12 cellular contexts compared by ENCODE assay signal in the genomic region with DNA sequence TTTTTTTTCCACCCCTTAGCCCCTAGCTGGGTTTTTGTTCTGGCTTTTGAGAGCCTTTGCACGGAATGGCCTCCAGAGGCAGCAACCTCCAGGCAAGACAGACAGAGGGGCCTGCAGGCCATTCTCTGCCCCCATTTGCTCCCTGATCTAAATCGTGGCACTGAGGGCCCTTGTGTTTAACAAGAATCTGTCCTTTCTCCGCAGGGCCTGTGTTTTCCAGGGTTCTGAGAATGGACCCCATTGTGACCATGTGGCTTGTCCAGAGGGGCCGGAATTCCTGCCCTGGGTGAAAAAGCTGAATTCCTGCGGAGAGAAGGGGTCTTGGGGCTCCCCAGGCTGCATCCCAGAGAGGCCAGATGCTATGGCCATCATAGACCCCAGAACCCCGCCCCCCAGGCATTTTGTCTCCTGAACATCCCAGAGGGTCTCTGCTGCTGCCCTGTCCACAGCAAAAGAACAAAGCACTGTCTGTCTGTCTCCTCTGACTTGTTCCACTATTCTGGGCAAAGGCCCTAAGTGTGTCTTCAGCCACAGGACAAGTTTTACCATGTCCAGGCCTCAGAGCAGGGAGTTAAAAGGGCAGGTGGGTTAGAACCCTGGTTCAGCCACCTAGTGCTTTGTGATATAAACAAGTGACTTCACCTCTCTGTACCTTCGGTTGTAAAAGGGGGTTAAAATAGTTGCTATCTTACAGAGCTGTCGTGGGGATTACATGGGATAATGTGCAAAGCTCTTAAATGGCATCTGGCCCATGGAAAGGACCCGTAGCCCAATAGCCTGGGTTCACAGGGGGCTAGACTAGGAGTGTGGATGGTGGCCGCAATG.
DNase-seq lines count a peak whose midpoint lies in the region; ATAC-seq and TF ChIP-seq lines count a peak whose summit lies in the region.
"Had no signal": no experiment of that assay in that cellular context is flagged by ENCODE, and none has a peak within 500 bp of the region (broad histone marks: within the 10 kb centered on the region; RNA-seq: fewer than 3 reads in every experiment).

No MANE protein-coding gene starts in this region.

- in situ Hi-C loops in IMR-90 (cut with MboI; ENCODE audit: low sequenced_read_pairs): loop anchor here (25.0 kb wide), 2 partner anchors 312 to 512 kb away; no protein-coding TSS in a partner anchor

- no peak overlapping the region for H3K23ac ChIP-seq in IMR-90 (ENCODE audit: low read depth, low read length)

- intact Hi-C loops in A673 (cut with micrococcal nuclease; ENCODE audit: unreplicated experiment): no loop called here
- intact Hi-C loops in IMR-90 (cut with micrococcal nuclease): no loop called here
- intact Hi-C loops in testis (cut with DNase I; ENCODE audit: low total_unique reads): no loop called here

- no peak overlapping the region for H3K56ac ChIP-seq in IMR-90 (ENCODE audit: extremely low read depth, insufficient read depth, low read length)

- TF ChIP-seq POLR2A in IMR-90 (IDR thresholded peaks at IDR 0.05; ENCODE audit: low read depth, low read length) (no peak), testis (IDR thresholded peaks at IDR 0.05) (no peak)

- CTCF ChIA-PET in A673 (lab: Charles Lee) (interaction anchor here (0.9 kb wide), 1 partner anchor 13 kb away, joined by 3 read pairs; no protein-coding TSS in a partner anchor), IMR-90 (lab: Yijun Ruan, JAX) (no interaction called here)

- no peak overlapping the region for H3K4me3 Mint-ChIP-seq in chondrocyte (ENCODE audit: unreplicated experiment)

- no peaks in the 10 kb centered on the region for H3K36me3 ChIP-seq in A673 (ENCODE audit: insufficient read depth, low read length, poor library complexity, severe bottlenecking)
- no peaks in the 10 kb centered on the region for H3K36me3 ChIP-seq in IMR-90 (ENCODE audit: control insufficient read depth, insufficient read depth, low read length)
- H3K36me3 ChIP-seq in testis (ENCODE audit: low read depth, missing control alignments): no peaks in the 10 kb centered on the region
- H3K36me3 ChIP-seq: thoracic aorta had no signal

- dilution Hi-C loops in IMR-90 (cut with HindIII; ENCODE audit: low sequenced_read_pairs, unreplicated experiment): loop anchor here (25.0 kb wide), 1 partner anchor 162 kb away; the partner anchor contains the start of gene SH3PXD2A

- H3K4me3 ChIP-seq in A673 (ENCODE audit: low read depth, low read length, poor library complexity, severe bottlenecking): no peak overlapping the region
- no peak overlapping the region for H3K4me3 ChIP-seq in IMR-90 (ENCODE audit: insufficient read depth, low read depth, low read length)
- no peak overlapping the region for H3K4me3 ChIP-seq in testis
- H3K4me3 ChIP-seq: thoracic aorta had no signal

- peaks cover 0 to 9% of the 10 kb centered on the region in 2 experiments; a peak in 2 of 4 replicates for H3K79me1 ChIP-seq in IMR-90 (ENCODE audit: low read depth in 1 of 2, low read length in 2 of 2)

- H2BK5ac ChIP-seq in IMR-90 (ENCODE audit: low read depth, low read length, poor library complexity, severe bottlenecking): no peak overlapping the region

- H3K27me3 Mint-ChIP-seq in chondrocyte (ENCODE audit: low read depth): no peaks in the 10 kb centered on the region

- peaks cover 20% of the 10 kb centered on the region for H3K4me1 Mint-ChIP-seq in chondrocyte (ENCODE audit: low read depth)

- H3K9me3 ChIP-seq in A673 (ENCODE audit: low read depth, low read length, poor library complexity, severe bottlenecking) (no peaks in the 10 kb centered on the region), IMR-90 (ENCODE audit: control insufficient read depth, insufficient read depth, low read length) (no peaks in the 10 kb centered on the region), testis (no peaks in the 10 kb centered on the region)
- H3K9me3 ChIP-seq: thoracic aorta had no signal

- no peak overlapping the region for H3K4me2 ChIP-seq in IMR-90 (ENCODE audit: low read depth, low read length)

- H2AK5ac ChIP-seq in IMR-90 (ENCODE audit: low read depth, low read length): no peak overlapping the region

- POLR2A ChIA-PET in A673 (lab: Charles Lee; ENCODE audit: low non-redundant PET) (no interaction called here), IMR-90 (lab: Charles Lee; ENCODE audit: unreplicated experiment) (no interaction called here)

- H2BK20ac ChIP-seq in IMR-90 (ENCODE audit: low read depth, low read length): no peak overlapping the region

- peaks cover 12% of the 10 kb centered on the region for H3K9me1 ChIP-seq in IMR-90 (ENCODE audit: insufficient read depth, low read length)

- H3K14ac ChIP-seq in IMR-90 (replicated peaks; ENCODE audit: low read depth, low read length): no peak overlapping the region

- H2AK9ac ChIP-seq in IMR-90 (replicated peaks; ENCODE audit: low read depth, low read length, poor library complexity): no peak overlapping the region

- H3K4me1 ChIP-seq in A673 (ENCODE audit: insufficient read depth, low read length, poor library complexity, severe bottlenecking) (peaks cover 25% of the 10 kb centered on the region), IMR-90 (ENCODE audit: control insufficient read depth, insufficient read depth, low read length) (peaks cover 12% of the 10 kb centered on the region), testis (no peaks in the 10 kb centered on the region)

- BruUV-seq in A673 (replicated peaks; lab: Mats Ljungman, UMichigan): no TSS peak
- BruUV-seq in IMR-90 (replicated peaks; lab: Mats Ljungman, UMichigan): no TSS peak

- H4K20me1 ChIP-seq in IMR-90 (ENCODE audit: insufficient read depth, low read length): no peaks in the 10 kb centered on the region

- no peak overlapping the region for H3K27ac ChIP-seq in A673 (ENCODE audit: low read depth, low read length, poor library complexity, severe bottlenecking)
- H3K27ac ChIP-seq in IMR-90 (ENCODE audit: insufficient read depth, low read length): no peak overlapping the region
- no peak overlapping the region for H3K27ac ChIP-seq in testis
- H3K27ac ChIP-seq: thoracic aorta had no signal

- no peak overlapping the region for H3K18ac ChIP-seq in IMR-90 (ENCODE audit: low read depth, low read length)

- H3K27me3 ChIP-seq in A673 (replicated peaks; ENCODE audit: insufficient read depth, low read depth, low read length, poor library complexity) (no peaks in the 10 kb centered on the region), IMR-90 (ENCODE audit: control insufficient read depth, insufficient read depth, low read length) (no peaks in the 10 kb centered on the region), testis (no peaks in the 10 kb centered on the region)

- DNase-seq in A673 (ENCODE audit: low spot score) (no peak), IMR-90 (no peak), chondrocyte (ENCODE audit: low spot score) (no peak), medulla oblongata (ENCODE audit: extremely low spot score) (peak; percentile 90), testis (no peak), GM19238 (ENCODE audit: insufficient read length, low spot score) (no peak)
- DNase-seq: activated gamma-delta T cell treated with Interleukin-2 at 50 U/mL for 16 hours, DMS153, MV-4-11 had no signal

- TF ChIP-seq CTCF in A673 (conservative IDR thresholded peaks at IDR 0.05; ENCODE audit: low read depth, low read length) (0 out of 2 replicates have a peak, but pooled peaks have one; percentile 12), IMR-90 (conservative IDR thresholded peaks at IDR 0.05; ENCODE audit: low read depth, low read length) (0 out of 2 replicates have a peak, but pooled peaks have one; percentile 4), chondrocyte (IDR thresholded peaks at IDR 0.05) (peak; percentile 32), testis (IDR thresholded peaks at IDR 0.05) (no peak)

- no peak overlapping the region for H2BK120ac ChIP-seq in IMR-90 (ENCODE audit: low read depth, low read length)

- H3K9ac ChIP-seq in IMR-90 (ENCODE audit: low read depth, low read length): no peak overlapping the region

- 93% methylated on average over 2 of the region's 10 CpGs; no CpG with 5 or more reads in 1 of the 2 experiments for WGBS in IMR-90 (ENCODE audit: extremely low coverage in 2 of 2, insufficient read length in 1 of 2), 2 experiments
- 83 to 87% methylated on average over 10 of the region's 10 CpGs for WGBS in testis, 2 donors

- no peak overlapping the region for H2AFZ ChIP-seq in IMR-90 (replicated peaks; ENCODE audit: low read length, poor library complexity)

- no peak overlapping the region for H4K5ac ChIP-seq in IMR-90 (ENCODE audit: low read depth, low read length)

- H2BK15ac ChIP-seq in IMR-90 (ENCODE audit: low read depth, low read length): no peak overlapping the region

- no peak for TF ChIP-seq RAD21 in IMR-90 (IDR thresholded peaks at IDR 0.05; ENCODE audit: low read length)

- no peak for ATAC-seq in IMR-90 (ENCODE audit: low read depth)
- no peak for ATAC-seq in GM18520 (IDR thresholded peaks at IDR 0.05; ENCODE audit: unreplicated experiment)
- no peak for ATAC-seq in GM19023 (IDR thresholded peaks at IDR 0.05; ENCODE audit: unreplicated experiment)

- H3K36me3 Mint-ChIP-seq in chondrocyte (ENCODE audit: low read depth): no peaks in the 10 kb centered on the region

- no peak overlapping the region for H4K8ac ChIP-seq in IMR-90 (ENCODE audit: low read depth in 2 of 2, low read length in 2 of 2)

- H3K9me3 Mint-ChIP-seq in chondrocyte (ENCODE audit: low read depth): no peaks in the 10 kb centered on the region

- H3K27ac Mint-ChIP-seq in chondrocyte (ENCODE audit: unreplicated experiment): no peak overlapping the region

- H3K4ac ChIP-seq in IMR-90 (ENCODE audit: low read depth, low read length): no peak overlapping the region

- no peak overlapping the region for H4K91ac ChIP-seq in IMR-90 (ENCODE audit: insufficient read depth, low read depth, low read length)

TF ChIP-seq in IMR-90, 13 proteins besides CTCF, POLR2A, EP300 and RAD21 (continues in another document):
- TF ChIP-seq NFE2L2 (IDR thresholded peaks at IDR 0.05; ENCODE audit: low read depth, low read length) (no peak), RCOR1 (IDR thresholded peaks at IDR 0.05; ENCODE audit: insufficient replicate concordance, low read length) (no peak), MXI1 (IDR thresholded peaks at IDR 0.05; ENCODE audit: borderline replicate concordance, low read depth, low read length) (no peak), CEBPB (IDR thresholded peaks at IDR 0.05; ENCODE audit: low read depth, low read length) (no peak), MAZ (IDR thresholded peaks at IDR 0.05; ENCODE audit: borderline replicate concordance, low read depth, low read length) (no peak), BHLHE40 (IDR thresholded peaks at IDR 0.05; ENCODE audit: low read depth, low read length) (no peak), RFX5 (IDR thresholded peaks at IDR 0.05; ENCODE audit: low read depth, low read length) (no peak)
- TF ChIP-seq, protein P1, sequence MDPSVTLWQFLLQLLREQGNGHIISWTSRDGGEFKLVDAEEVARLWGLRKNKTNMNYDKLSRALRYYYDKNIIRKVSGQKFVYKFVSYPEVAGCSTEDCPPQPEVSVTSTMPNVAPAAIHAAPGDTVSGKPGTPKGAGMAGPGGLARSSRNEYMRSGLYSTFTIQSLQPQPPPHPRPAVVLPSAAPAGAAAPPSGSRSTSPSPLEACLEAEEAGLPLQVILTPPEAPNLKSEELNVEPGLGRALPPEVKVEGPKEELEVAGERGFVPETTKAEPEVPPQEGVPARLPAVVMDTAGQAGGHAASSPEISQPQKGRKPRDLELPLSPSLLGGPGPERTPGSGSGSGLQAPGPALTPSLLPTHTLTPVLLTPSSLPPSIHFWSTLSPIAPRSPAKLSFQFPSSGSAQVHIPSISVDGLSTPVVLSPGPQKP (IDR thresholded peaks at IDR 0.05; ENCODE audit: borderline replicate concordance, low read depth, low read length): no peak

Comparison
In these comparisons a context has a peak if more than half of its experiments do, and no peak if none do; other contexts are left out.
1. CTCF ChIP-seq: peak in A673 (single experiment), IMR-90 (single experiment) and chondrocyte (single experiment); none in testis (0 of 3).